In genomic region chr17:82098939-82099765, GRCh38 we compare ENCODE assay signal across 1 cellular context.
TF ChIP-seq lines count a peak whose summit lies in the region.

No MANE protein-coding gene starts in this region.

TF ChIP-seq in HCT116, 20 proteins besides CTCF, POLR2A, EP300 and RAD21 (continued from another document):
- TF ChIP-seq MAX (IDR thresholded peaks at IDR 0.05), result peak; percentile 74; the same call in 1 of the 2 replicates
